Comparison of ENCODE assay signal across 8 cellular contexts in the genomic region with DNA sequence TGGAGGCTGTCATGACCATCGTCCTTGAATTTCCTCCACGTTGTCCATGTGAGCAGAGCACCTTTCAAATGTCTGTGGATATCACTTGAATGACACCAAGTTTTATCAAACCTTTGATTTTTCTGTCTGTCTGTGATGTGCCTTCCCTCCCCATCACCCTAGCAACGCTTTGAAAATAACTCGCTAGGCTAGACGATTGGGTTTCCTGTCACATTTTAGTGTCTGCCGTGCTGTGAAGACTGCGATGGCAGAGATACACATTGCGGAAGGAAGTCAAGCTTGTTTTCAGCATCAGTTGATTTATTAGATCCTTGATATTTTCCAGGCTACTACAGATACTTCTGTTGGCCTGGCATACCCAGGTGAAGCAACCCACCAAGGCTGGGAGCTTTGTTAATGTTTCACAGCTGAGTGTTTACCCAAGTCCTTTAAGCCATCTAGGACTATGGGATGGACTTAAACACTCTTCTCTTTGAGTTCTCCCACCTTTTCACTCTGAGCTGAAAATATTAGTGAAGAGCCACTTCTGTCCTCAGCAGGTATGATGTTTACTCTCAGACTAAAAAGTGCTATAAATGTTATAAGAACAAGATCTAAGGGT.
DNase-seq lines count a peak whose midpoint lies in the region; ATAC-seq, FAIRE-seq and TF ChIP-seq lines count a peak whose summit lies in the region.

No MANE protein-coding gene starts in this region.

- H3K4me2 ChIP-seq in osteoblast (ENCODE audit: insufficient read depth, low read length) = no peak overlapping the region

- no peaks in the 10 kb centered on the region for H3K36me3 ChIP-seq in osteoblast (ENCODE audit: insufficient read depth, low read length)

- H3K27me3 ChIP-seq in osteoblast (ENCODE audit: insufficient read depth, low read length) = no peaks in the 10 kb centered on the region

- DNase-seq in NCI-H748 treated with DMSO at 0.1 percent for 48 hours (lab: John Stamatoyannopoulos, UW) (peak; percentile 75), osteoblast (ENCODE audit: insufficient read length, low spot score, missing footprints) (no peak), NOMO-1 (lab: John Stamatoyannopoulos, UW; ENCODE audit: unreplicated experiment in 2 of 2) (no peak), D721Med (ENCODE audit: insufficient read length, low spot score) (no peak)
- peak in 3 of 4 experiments; percentile 6 to 54 (median 49) for DNase-seq in activated naive CD4-positive, alpha-beta T cell (lab: John Stamatoyannopoulos, UW)
- DNase-seq in stimulated activated CD4-positive, alpha-beta T cell treated with anti-CD3 and anti-CD28 coated beads, Interleukin-1b, Interleukin-23, amount 100 ng/mL, for 48 hours = peak; percentile 56

- H3K4me3 ChIP-seq in osteoblast (ENCODE audit: insufficient read depth, low read length) = no peak overlapping the region

- ATAC-seq in GM19351 (IDR thresholded peaks at IDR 0.05; ENCODE audit: unreplicated experiment) = peak; percentile 56
- no peak for ATAC-seq in GM21723 (IDR thresholded peaks at IDR 0.05; ENCODE audit: unreplicated experiment)

- no peak for TF ChIP-seq CTCF in osteoblast (IDR thresholded peaks at IDR 0.05; ENCODE audit: extremely low read depth, low read depth, low read length)
- no peak for TF ChIP-seq CTCF in D721Med (IDR thresholded peaks at IDR 0.05; ENCODE audit: insufficient read depth, missing control alignments)

- no peaks in the 10 kb centered on the region for H4K20me1 ChIP-seq in osteoblast (ENCODE audit: insufficient read depth, low read length)

- no peaks in the 10 kb centered on the region for H3K79me2 ChIP-seq in osteoblast (ENCODE audit: insufficient read depth, low read length)

- FAIRE-seq in D721Med (lab: Jason Lieb, UNC) = no peak

- H2AFZ ChIP-seq in osteoblast (ENCODE audit: low read length) = no peak overlapping the region

- H3K4me1 ChIP-seq in osteoblast (ENCODE audit: insufficient read depth, low read length) = peaks cover 7% of the 10 kb centered on the region

- no peak overlapping the region for H3K27ac ChIP-seq in osteoblast (ENCODE audit: low read depth, low read length)

- no peaks in the 10 kb centered on the region for H3K9me3 ChIP-seq in osteoblast (ENCODE audit: low read depth, low read length)

Comparison
In these comparisons a context has a peak if more than half of its experiments do, and no peak if none do; other contexts are left out.
1. DNase-seq: peak in NCI-H748 treated with DMSO at 0.1 percent for 48 hours (single experiment), activated naive CD4-positive, alpha-beta T cell (3 of 4) and stimulated activated CD4-positive, alpha-beta T cell treated with anti-CD3 and anti-CD28 coated beads, Interleukin-1b, Interleukin-23, amount 100 ng/mL, for 48 hours (single experiment); none in osteoblast (single experiment), NOMO-1 (0 of 2) and D721Med (single experiment).